Comparison of ENCODE assay signal across 17 cellular contexts in the genomic region with DNA sequence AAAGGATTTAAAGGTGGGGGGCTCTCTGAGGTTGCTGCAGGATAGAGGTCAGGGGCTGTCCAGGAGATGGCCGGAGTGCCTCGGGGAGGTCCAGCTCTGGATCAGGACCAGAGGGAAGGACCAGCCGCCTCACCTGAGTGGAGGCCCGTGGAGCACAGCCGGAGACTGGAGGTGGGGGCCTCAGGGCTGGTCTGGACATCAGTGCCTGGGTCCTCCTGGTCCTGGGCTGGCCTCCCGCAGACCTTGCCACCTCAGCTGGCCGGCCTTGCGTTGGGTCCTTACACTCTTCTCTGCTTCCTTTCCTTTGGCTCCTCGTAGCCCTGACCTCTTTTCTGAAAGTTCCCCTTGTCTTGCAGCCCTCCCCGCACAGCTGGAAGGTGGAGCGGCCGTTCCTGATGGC. TPM values are rescaled to one million over a fixed set of nuclear protein-coding genes. Genes with fewer than 3 reads are reported as not detected.
DNase-seq lines count a peak whose midpoint lies in the region; ATAC-seq and TF ChIP-seq lines count a peak whose summit lies in the region.
"Had no signal": no experiment of that assay in that cellular context is flagged by ENCODE, and none has a peak within 500 bp of the region (broad histone marks: within the 10 kb centered on the region; RNA-seq: fewer than 3 reads in every experiment).

No MANE protein-coding gene starts in this region.

- no peak overlapping the region for H3K56ac ChIP-seq in H9 (ENCODE audit: insufficient read length, low read depth, low read length)

- no peak overlapping the region for H2BK5ac ChIP-seq in H9 (ENCODE audit: insufficient read length, low read length)

- H3K27me3 ChIP-seq in H9 (ENCODE audit: insufficient read depth, low read length) = no peaks in the 10 kb centered on the region
- no peaks in the 10 kb centered on the region for H3K27me3 ChIP-seq in ascending aorta
- no peaks in the 10 kb centered on the region for H3K27me3 ChIP-seq in left ventricle myocardium inferior (ENCODE audit: low read depth)
- H3K27me3 ChIP-seq: hepatocyte had no signal

- no peaks in the 10 kb centered on the region for H4K20me1 ChIP-seq in H9 (ENCODE audit: control insufficient read depth, insufficient read depth, insufficient read length)

- H2AFZ ChIP-seq in H9 (ENCODE audit: low read length) = no peak overlapping the region
- H2AFZ ChIP-seq: hepatocyte had no signal

- no peak overlapping the region; the same call in 1 of the 2 replicates for H3K14ac ChIP-seq in H9 (ENCODE audit: insufficient read depth, low read length)

- no peak overlapping the region for H3K9ac ChIP-seq in H9 (ENCODE audit: extremely low read depth, insufficient read length, low read length)

- H3K79me1 ChIP-seq in H9 (ENCODE audit: insufficient read depth, low read depth, low read length, poor library complexity, severe bottlenecking) = peaks cover 7% of the 10 kb centered on the region

- no peak for ATAC-seq in GM19455 (IDR thresholded peaks at IDR 0.05; ENCODE audit: unreplicated experiment)
- ATAC-seq in GM18517 (IDR thresholded peaks at IDR 0.05; ENCODE audit: unreplicated experiment) = no peak

- no peak overlapping the region for H2AK5ac ChIP-seq in H9 (ENCODE audit: insufficient read length, low read length)

- no peak overlapping the region for H2BK20ac ChIP-seq in H9 (ENCODE audit: low read depth, low read length, poor library complexity, severe bottlenecking)

- TF ChIP-seq CTCF in H9 (conservative IDR thresholded peaks at IDR 0.05) (no peak), ascending aorta (IDR thresholded peaks at IDR 0.05) (no peak), left ventricle myocardium inferior (IDR thresholded peaks at IDR 0.05; ENCODE audit: borderline replicate concordance) (no peak)

- H3K9me3 Mint-ChIP-seq in H9 = no peaks in the 10 kb centered on the region

- H3K79me2 ChIP-seq in H9 (ENCODE audit: insufficient read depth, low read length) = peaks cover 51% of the 10 kb centered on the region; the same call in 1 of the 2 replicates

- H3K23me2 ChIP-seq in H9 (ENCODE audit: insufficient read length, low read depth, low read length, poor library complexity, severe bottlenecking) = peaks cover 3% of the 10 kb centered on the region

- peaks cover 20 to 46% (median 37%) of the 10 kb centered on the region in 3 experiments for H3K36me3 Mint-ChIP-seq in H9 (ENCODE audit: insufficient read depth in 1 of 3, low read depth in 3 of 3)

- DNase-seq in H9 (no peak), ascending aorta (ENCODE audit: low spot score in 2 of 2) (no peak), left ventricle myocardium inferior (no peak), D341Med (ENCODE audit: low spot score) (no peak), kidney glomerular epithelial cell (lab: John Stamatoyannopoulos, UW) (no peak)
- DNase-seq: activated T-cell treated with anti-CD3 and anti-CD28 coated beads, Interleukin-2, amount 50 U/mL, for 48 hours; DMS153; HCEC 1CT; NCI-H1694; NCI-H510A treated with DMSO at 0.1 percent for 48 hours; T-helper 1 cell had no signal

- H3K27me3 Mint-ChIP-seq in H9 (ENCODE audit: low read depth) = no peaks in the 10 kb centered on the region

- no peak overlapping the region for H2BK15ac ChIP-seq in H9 (ENCODE audit: low read depth, low read length)

- H4K5ac ChIP-seq in H9 (ENCODE audit: insufficient read length, low read depth, low read length) = no peak overlapping the region

- no peak overlapping the region for H3K18ac ChIP-seq in H9 (ENCODE audit: insufficient read length, low read depth, low read length)

- no peak overlapping the region for H3K4me3 Mint-ChIP-seq in H9

- no peak overlapping the region for H2BK12ac ChIP-seq in H9 (ENCODE audit: insufficient read length, low read depth, low read length)

- no peak overlapping the region for H4K91ac ChIP-seq in H9 (ENCODE audit: insufficient read length, low read depth, low read length)

- no peak overlapping the region for H3T11ph ChIP-seq in H9 (ENCODE audit: low read length)

- no peak overlapping the region for H2BK120ac ChIP-seq in H9 (ENCODE audit: low read depth, low read length, poor library complexity, severe bottlenecking)

- H3K4me1 ChIP-seq in H9 (ENCODE audit: insufficient read depth, low read length) = peaks cover 12% of the 10 kb centered on the region
- peaks cover 23 to 70% of the 10 kb centered on the region in 2 donors for H3K4me1 ChIP-seq in ascending aorta
- peaks cover 98% of the 10 kb centered on the region for H3K4me1 ChIP-seq in left ventricle myocardium inferior

- no CpG with 5 or more reads among the region's 12 CpGs for WGBS in H9 (ENCODE audit: extremely low coverage, insufficient read length, low lambda C conversion rate)

- H3K36me3 ChIP-seq in ascending aorta = peaks cover 7 to 9% of the 10 kb centered on the region in 2 donors
- H3K36me3 ChIP-seq in left ventricle myocardium inferior = peaks cover 15% of the 10 kb centered on the region

- H3K4me3 ChIP-seq in ascending aorta (no peak overlapping the region), left ventricle myocardium inferior (no peak overlapping the region), skin epidermis (no peak overlapping the region)
- H3K4me3 ChIP-seq: hepatocyte, smooth muscle cell had no signal

- no peak overlapping the region for H3K4ac ChIP-seq in H9 (ENCODE audit: low read depth, low read length)

- H3K27ac Mint-ChIP-seq in H9 = peak overlapping the region; percentile 63 to 88 (median 74); a peak in 4 of 7 replicates

- H3K27ac ChIP-seq in H9 (ENCODE audit: insufficient read length, low read depth, low read length) = no peak overlapping the region
- peak overlapping the region; percentile 89 to 93 for H3K27ac ChIP-seq in ascending aorta
- H3K27ac ChIP-seq in left ventricle myocardium inferior (replicated peaks) = peak overlapping the region; percentile 95
- H3K27ac ChIP-seq in skin epidermis = peak overlapping the region in 12 of 21 experiments; percentile 53 to 92 (median 84)
- H3K27ac ChIP-seq: HL-60 had no signal

- peaks cover 35% of the 10 kb centered on the region in 2 experiments for H3K4me1 Mint-ChIP-seq in H9

- intact Hi-C loops in ascending aorta (cut with DNase I) = loop anchor here (2.0 kb wide), 1 partner anchor 47 kb away; no protein-coding TSS in a partner anchor
- intact Hi-C loops in left ventricle myocardium inferior (cut with micrococcal nuclease) = loop anchor here (10.0 kb wide), 1 partner anchor 49 kb away; no protein-coding TSS in a partner anchor

- H3K4me2 ChIP-seq in H9 (ENCODE audit: insufficient read depth, insufficient read length, low read length) = no peak overlapping the region
- H3K4me2 ChIP-seq: hepatocyte, smooth muscle cell had no signal

- no peak overlapping the region for H3K23ac ChIP-seq in H9 (ENCODE audit: insufficient read length, low read depth, low read length)

- H3K9me3 ChIP-seq in H9 (ENCODE audit: control insufficient read depth, low read depth, low read length) = no peaks in the 10 kb centered on the region
- H3K9me3 ChIP-seq in ascending aorta = no peaks in the 10 kb centered on the region
- H3K9me3 ChIP-seq in left ventricle myocardium inferior (replicated peaks) = no peaks in the 10 kb centered on the region

- no peak overlapping the region for H4K8ac ChIP-seq in H9 (replicated peaks; ENCODE audit: insufficient read length, low read depth, low read length)

RNA-seq across cellular contexts. Expression of a gene that starts 2.0 kb away (rescaled TPM):
- total RNA-seq in H9 (2021) (105 and 118 TPM in 2 replicates), ascending aorta (186 TPM), left ventricle myocardium inferior (183 TPM)

RNA-seq across cellular contexts. Expression of a gene that starts 42.1 kb away (rescaled TPM):
- total RNA-seq in H9 (2021) (70.2 and 75.1 TPM in 2 replicates), ascending aorta (4.2 TPM), left ventricle myocardium inferior (22.9 TPM)
